12 cellular contexts compared by ENCODE assay signal in genomic region chrX:101260435-101260834, GRCh38. TPM values are rescaled to one million over a fixed set of nuclear protein-coding genes. Genes with fewer than 3 reads are reported as not detected.
DNase-seq lines count a peak whose midpoint lies in the region; ATAC-seq, FAIRE-seq and TF ChIP-seq lines count a peak whose summit lies in the region.
"Had no signal": no experiment of that assay in that cellular context is flagged by ENCODE, and none has a peak within 500 bp of the region (broad histone marks: within the 10 kb centered on the region; RNA-seq: fewer than 3 reads in every experiment).

No MANE protein-coding gene starts in this region.

- H3K27me3 ChIP-seq in iPS DF 6.9 (ENCODE audit: control insufficient read depth, insufficient read depth, low read length): no peaks in the 10 kb centered on the region
- H3K27me3 ChIP-seq in Peyer's patch: no peaks in the 10 kb centered on the region

- CTCF ChIA-PET in HEK293T (lab: Yijun Ruan, JAX): no interaction called here

- H3K27ac ChIP-seq in iPS DF 6.9 (ENCODE audit: low read length) (no peak overlapping the region), Peyer's patch (no peak overlapping the region)

- no peak overlapping the region for H3K4me3 Mint-ChIP-seq in activated CD4-positive, alpha-beta T cell treated with anti-CD3 and anti-CD28 coated beads, Interleukin-2, amount 10 ng/mL, durations not matched to agents 24 days and 14 days

- H3K36me3 ChIP-seq in iPS DF 6.9 (ENCODE audit: control insufficient read depth, insufficient read depth, low read length) (no peaks in the 10 kb centered on the region), Peyer's patch (no peaks in the 10 kb centered on the region)

- H3K4me3 ChIP-seq in WI38 (ENCODE audit: low read depth, low read length) (no peak overlapping the region), iPS DF 6.9 (ENCODE audit: low read length) (no peak overlapping the region), Peyer's patch (no peak overlapping the region)

- intact Hi-C loops in activated CD4-positive, alpha-beta T cell treated with anti-CD3 and anti-CD28 coated beads, Interleukin-2, amount 10 ng/mL, durations not matched to agents 24 days and 14 days (cut with micrococcal nuclease): no loop called here

- peak; percentile 6 for TF ChIP-seq CTCF in D721Med (IDR thresholded peaks at IDR 0.05; ENCODE audit: insufficient read depth, missing control alignments)
- TF ChIP-seq CTCF in WI38 (IDR thresholded peaks at IDR 0.05; ENCODE audit: low read depth, low read length): peak; percentile 7; the same call in 1 of the 2 replicates
- peak in 2 of 6 experiments; percentile 22 to 28 for TF ChIP-seq CTCF in Peyer's patch (IDR thresholded peaks at IDR 0.05)

- DNase-seq in D721Med (ENCODE audit: insufficient read length, low spot score) (no peak), HEK293T (ENCODE audit: extremely low spot score) (peak; percentile 75), iPS DF 6.9 (ENCODE audit: low read depth, low spot score) (peak; percentile 2), Peyer's patch (no peak)
- no peak for DNase-seq in activated CD4-positive, alpha-beta T cell treated with anti-CD3 and anti-CD28 coated beads, Interleukin-2, amount 10 ng/mL, durations not matched to agents 24 days and 14 days
- DNase-seq: stimulated activated CD4-positive, alpha-beta T cell treated with anti-CD3 and anti-CD28 coated beads, Interleukin-12 subunit alpha, Interleukin-12 subunit beta, amount 100 ng/mL, for 4 hours; stimulated activated naive CD4-positive, alpha-beta T cell had no signal

- H3K9me3 ChIP-seq in iPS DF 6.9 (ENCODE audit: control insufficient read depth, insufficient read depth, low read length) (no peaks in the 10 kb centered on the region), Peyer's patch (no peaks in the 10 kb centered on the region)

- WGBS in iPS DF 6.9 (ENCODE audit: insufficient coverage, insufficient read length): no CpG with 5 or more reads among the region's 4 CpGs

- peaks cover 4% of the 10 kb centered on the region for H3K4me1 Mint-ChIP-seq in activated CD4-positive, alpha-beta T cell treated with anti-CD3 and anti-CD28 coated beads, Interleukin-2, amount 10 ng/mL, durations not matched to agents 24 days and 14 days

- no peak overlapping the region for H3K27ac Mint-ChIP-seq in activated CD4-positive, alpha-beta T cell treated with anti-CD3 and anti-CD28 coated beads, Interleukin-2, amount 10 ng/mL, durations not matched to agents 24 days and 14 days
- H3K27ac Mint-ChIP-seq: activated naive CD4-positive, alpha-beta T cell treated with anti-CD3 and anti-CD28 coated beads, Interleukin-2, amount 50 U/mL, for 72 hours had no signal

- H3K9me3 Mint-ChIP-seq in activated CD4-positive, alpha-beta T cell treated with anti-CD3 and anti-CD28 coated beads, Interleukin-2, amount 10 ng/mL, durations not matched to agents 24 days and 14 days: no peaks in the 10 kb centered on the region
- H3K9me3 Mint-ChIP-seq: activated naive CD4-positive, alpha-beta T cell treated with anti-CD3 and anti-CD28 coated beads, Interleukin-2, amount 50 U/mL, for 72 hours had no signal

- H3K4me1 ChIP-seq in iPS DF 6.9 (ENCODE audit: control insufficient read depth, insufficient read depth, low read length) (no peaks in the 10 kb centered on the region), Peyer's patch (no peaks in the 10 kb centered on the region)

- H3K27me3 Mint-ChIP-seq in activated CD4-positive, alpha-beta T cell treated with anti-CD3 and anti-CD28 coated beads, Interleukin-2, amount 10 ng/mL, durations not matched to agents 24 days and 14 days: no peaks in the 10 kb centered on the region

- no peaks in the 10 kb centered on the region for H3K36me3 Mint-ChIP-seq in activated CD4-positive, alpha-beta T cell treated with anti-CD3 and anti-CD28 coated beads, Interleukin-2, amount 10 ng/mL, durations not matched to agents 24 days and 14 days (ENCODE audit: low read depth)
- H3K36me3 Mint-ChIP-seq: activated naive CD4-positive, alpha-beta T cell treated with anti-CD3 and anti-CD28 coated beads, Interleukin-2, amount 50 U/mL, for 72 hours had no signal

- ATAC-seq in GM18517 (IDR thresholded peaks at IDR 0.05; ENCODE audit: unreplicated experiment) (no peak), GM21515 (IDR thresholded peaks at IDR 0.05; ENCODE audit: unreplicated experiment) (no peak)
- ATAC-seq: activated naive CD4-positive, alpha-beta T cell treated with anti-CD3 and anti-CD28 coated beads, Interleukin-2, amount 50 U/mL, for 72 hours had no signal

- TF ChIP-seq POLR2A in Peyer's patch (IDR thresholded peaks at IDR 0.05): no peak

- no peak for FAIRE-seq in D721Med (lab: Jason Lieb, UNC)

- POLR2A ChIA-PET in HEK293T (lab: Yijun Ruan, JAX): no interaction called here

TF ChIP-seq in HEK293T, 16 proteins besides CTCF, POLR2A, EP300 and RAD21:
- TF ChIP-seq NFRKB (IDR thresholded peaks at IDR 0.05): no peak
- TF ChIP-seq FOXK2 (IDR thresholded peaks at IDR 0.05): no peak
- TF ChIP-seq L3MBTL2 (conservative IDR thresholded peaks at IDR 0.05): no peak
- TF ChIP-seq TARDBP (IDR thresholded peaks at IDR 0.05): no peak
- no peak for TF ChIP-seq ZNF384 (IDR thresholded peaks at IDR 0.05)
- TF ChIP-seq CTBP1 (IDR thresholded peaks at IDR 0.05; ENCODE audit: borderline replicate concordance): no peak
- TF ChIP-seq SUZ12 (IDR thresholded peaks at IDR 0.05): no peak
- TF ChIP-seq FOXM1 (IDR thresholded peaks at IDR 0.05; ENCODE audit: borderline replicate concordance): no peak
- TF ChIP-seq ARNT (IDR thresholded peaks at IDR 0.05): no peak
- no peak for TF ChIP-seq HDGF (IDR thresholded peaks at IDR 0.05; ENCODE audit: borderline replicate concordance)

RNA-seq across cellular contexts. Expression of gene TAF7L, which starts 30.7 kb away (rescaled TPM):
- total RNA-seq in Peyer's patch: not detected
- total RNA-seq in activated CD4-positive, alpha-beta T cell treated with anti-CD3 and anti-CD28 coated beads, Interleukin-2, amount 10 ng/mL, durations not matched to agents 24 days and 14 days: 0.19 TPM in 1 of 2 replicates, not detected in the other
- total RNA-seq: mononuclear cell had no signal

RNA-seq across cellular contexts. Expression of gene DRP2, which starts 40.8 kb away (rescaled TPM):
- 1 to 10 TPM in 1 of 4 donors, under 1 TPM in 1, not detected in 2; 0.19 to 2.5 TPM for total RNA-seq in Peyer's patch
- total RNA-seq in activated CD4-positive, alpha-beta T cell treated with anti-CD3 and anti-CD28 coated beads, Interleukin-2, amount 10 ng/mL, durations not matched to agents 24 days and 14 days: 0.28 and 0.31 TPM in 2 replicates
- total RNA-seq: mononuclear cell had no signal

Comparison
In these comparisons a context has a peak if more than half of its experiments do, and no peak if none do; other contexts are left out.
1. DNase-seq: peak in HEK293T (single experiment) and iPS DF 6.9 (single experiment); none in D721Med (single experiment), Peyer's patch (0 of 3) and activated CD4-positive, alpha-beta T cell treated with anti-CD3 and anti-CD28 coated beads, Interleukin-2, amount 10 ng/mL, durations not matched to agents 24 days and 14 days (single experiment).